Comparison of ENCODE assay signal across 18 cellular contexts in the genomic region with DNA sequence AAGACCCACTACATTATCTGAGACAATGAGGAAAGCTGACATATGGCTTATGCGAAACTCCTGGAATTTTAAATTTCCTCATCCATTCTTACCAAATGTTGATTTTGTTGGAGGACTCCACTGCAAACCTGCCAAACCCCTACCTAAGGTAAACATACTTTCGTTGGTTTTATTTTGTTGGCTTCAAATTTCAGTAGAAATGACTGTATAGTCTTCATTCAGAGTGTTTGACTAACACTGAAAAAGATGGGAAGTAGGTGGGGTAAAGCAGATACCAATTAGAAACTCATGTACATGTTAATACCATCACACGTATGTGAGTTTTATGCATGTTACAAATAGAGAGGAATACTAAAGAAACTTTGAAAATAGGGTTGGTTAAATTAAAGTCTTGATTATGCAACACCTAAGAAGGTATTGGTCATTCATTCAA. TPM values are rescaled to one million over a fixed set of nuclear protein-coding genes. Genes with fewer than 3 reads are reported as not detected.
"Had no signal": no experiment of that assay in that cellular context is flagged by ENCODE, and none has a peak within 500 bp of the region (broad histone marks: within the 10 kb centered on the region; RNA-seq: fewer than 3 reads in every experiment).

No MANE protein-coding gene starts in this region.

RNA-seq across cellular contexts. Expression of a gene that starts 2.3 kb away (rescaled TPM):
- total RNA-seq: kidney, left lung, lower leg skin, lung, mesothelial cell of epicardium, mononuclear cell, natural killer cell, occipital lobe, osteocyte, prostate gland, right cardiac atrium, sigmoid colon, spleen, subcutaneous adipose tissue, suprapubic skin, thoracic aorta, upper lobe of right lung had no signal
- polyA plus RNA-seq: immature natural killer cell, lung, right cardiac atrium, spleen had no signal
